In genomic region chr13:113979791-113980471, GRCh38 we compare ENCODE assay signal across 20 cellular contexts. TPM values are rescaled to one million over a fixed set of nuclear protein-coding genes. Genes with fewer than 3 reads are reported as not detected.
DNase-seq lines count a peak whose midpoint lies in the region; ATAC-seq, FAIRE-seq and TF ChIP-seq lines count a peak whose summit lies in the region.
"Had no signal": no experiment of that assay in that cellular context is flagged by ENCODE, and none has a peak within 500 bp of the region (broad histone marks: within the 10 kb centered on the region; RNA-seq: fewer than 3 reads in every experiment).

No MANE protein-coding gene starts in this region.

- no peak for DNase-seq in CD4-positive, CD25-positive, alpha-beta regulatory T cell
- DNase-seq in HFFc6 (no peak), H1 (ENCODE audit: low read depth in 1 of 2, low spot score in 2 of 2) (no peak), psoas muscle (peak; percentile 7 to 23), HAP-1 (ENCODE audit: low spot score in 2 of 2) (no peak), GOT3 (lab: John Stamatoyannopoulos, UW) (no peak)
- DNase-seq: activated CD4-positive, alpha-beta T cell treated with anti-CD3 and anti-CD28 coated beads, Interleukin-2, amount 50 U/mL, for 1 hour; activated T-cell treated with anti-CD3 and anti-CD28 coated beads, Interleukin-2, amount 50 U/mL, for 24 hours; Caco-2; effector CD4-positive, alpha-beta T cell; Karpas-422; mesendoderm; NCI-H2171; NCI-H748 treated with DMSO at 0.1 percent for 48 hours; PC-3 had no signal

- H3K79me1 ChIP-seq in H1 (ENCODE audit: low read depth, low read length), result no peaks in the 10 kb centered on the region

- no peaks in the 10 kb centered on the region for H3K27me3 Mint-ChIP-seq in CD4-positive, CD25-positive, alpha-beta regulatory T cell
- H3K27me3 Mint-ChIP-seq in HFFc6 (ENCODE audit: insufficient read depth), result peaks cover 10% of the 10 kb centered on the region
- H3K27me3 Mint-ChIP-seq: activated T-cell treated with anti-CD3 and anti-CD28 coated beads, Interleukin-2, amount 50 U/mL, for 24 hours had no signal

- no peak for FAIRE-seq in H1 (lab: Jason Lieb, UNC)
- FAIRE-seq: TTC549 had no signal

- H2AFZ ChIP-seq in H1 (ENCODE audit: low read length), result no peak overlapping the region

- H4K20me1 ChIP-seq in H1 (replicated peaks in 1 of 2; ENCODE audit: control insufficient read depth in 1 of 2, insufficient read depth in 2 of 2, low read length in 2 of 2), result peaks cover 0 to 7% of the 10 kb centered on the region in 2 experiments

- peak overlapping the region; percentile 14 to 85 (median 82) for H3K27ac Mint-ChIP-seq in CD4-positive, CD25-positive, alpha-beta regulatory T cell
- peak overlapping the region; percentile 3; the same call in 1 of the 2 replicates for H3K27ac Mint-ChIP-seq in HFFc6

- no peak overlapping the region for H2BK120ac ChIP-seq in H1 (replicated peaks; ENCODE audit: low read depth, low read length)

- no peak overlapping the region for H3K4me3 ChIP-seq in CD4-positive, CD25-positive, alpha-beta regulatory T cell (ENCODE audit: low read depth, low read length)
- H3K4me3 ChIP-seq in H1 (ENCODE audit: extremely low read depth in 1 of 4, insufficient read depth in 2 of 4, low read depth in 3 of 4, low read length in 4 of 4) (no peak overlapping the region), psoas muscle (no peak overlapping the region), HAP-1 (no peak overlapping the region)
- H3K4me3 ChIP-seq: cardiac muscle cell had no signal

- H4K8ac ChIP-seq in H1 (ENCODE audit: extremely low read depth, insufficient read depth, low read length), result no peak overlapping the region; the same call in 1 of the 2 replicates

- H3K4me3 Mint-ChIP-seq in CD4-positive, CD25-positive, alpha-beta regulatory T cell, result peak overlapping the region; percentile 30 to 61 (median 48)
- H3K4me3 Mint-ChIP-seq in HFFc6, result peak overlapping the region; percentile 37; the same call in 1 of the 2 replicates
- H3K4me3 Mint-ChIP-seq: activated T-cell treated with anti-CD3 and anti-CD28 coated beads, Interleukin-2, amount 50 U/mL, for 24 hours; neural crest cell had no signal

- no peak for TF ChIP-seq RAD21 in H1 (IDR thresholded peaks at IDR 0.05 in 1 of 2, conservative IDR thresholded peaks at IDR 0.05 in 1 of 2; ENCODE audit: low read depth in 2 of 2, low read length in 2 of 2)

- no peak overlapping the region for H3K27ac ChIP-seq in CD4-positive, CD25-positive, alpha-beta regulatory T cell (ENCODE audit: insufficient read depth, low read length, poor library complexity, severe bottlenecking)
- no peak overlapping the region for H3K27ac ChIP-seq in H1 (ENCODE audit: low read depth, low read length)
- H3K27ac ChIP-seq in psoas muscle, result no peak overlapping the region
- H3K27ac ChIP-seq: cardiac muscle cell had no signal

- no peak for TF ChIP-seq POLR2A in H1 (IDR thresholded peaks at IDR 0.05; ENCODE audit: control extremely low read depth in 1 of 2, low read depth in 2 of 2, low read length in 2 of 2)

- H3K36me3 Mint-ChIP-seq in CD4-positive, CD25-positive, alpha-beta regulatory T cell, result peaks cover 35% of the 10 kb centered on the region
- H3K36me3 Mint-ChIP-seq in HFFc6 (ENCODE audit: low read depth), result peaks cover 58% of the 10 kb centered on the region

- intact Hi-C loops in psoas muscle (cut with DNase I), result no loop called here

- TF ChIP-seq CTCF in HFFc6 (IDR thresholded peaks at IDR 0.05) (no peak), H1 (IDR thresholded peaks at IDR 0.05; ENCODE audit: control extremely low read depth in 1 of 3, insufficient read depth in 1 of 3, low read depth in 1 of 3, low read length in 3 of 3) (no peak), psoas muscle (IDR thresholded peaks at IDR 0.05) (no peak)

- no peaks in the 10 kb centered on the region for H3K4me1 ChIP-seq in CD4-positive, CD25-positive, alpha-beta regulatory T cell (ENCODE audit: control insufficient read depth, insufficient read depth, low read length, poor library complexity, severe bottlenecking)
- H3K4me1 ChIP-seq in H1 (replicated peaks in 1 of 4; ENCODE audit: control insufficient read depth in 3 of 4, insufficient read depth in 4 of 4, low read length in 3 of 4) (peaks cover 0 to 4% (median 0%) of the 10 kb centered on the region in 4 experiments; a peak in 2 of 7 replicates), psoas muscle (no peaks in the 10 kb centered on the region), HAP-1 (no peaks in the 10 kb centered on the region)

- no peak overlapping the region for H3K4me2 ChIP-seq in H1 (ENCODE audit: insufficient read depth in 1 of 2, low read depth in 2 of 2, low read length in 2 of 2)

- TF ChIP-seq EP300 in H1 (IDR thresholded peaks at IDR 0.05; ENCODE audit: borderline replicate concordance in 1 of 2, low read depth in 2 of 2, low read length in 2 of 2), result no peak

- H2BK20ac ChIP-seq in H1 (ENCODE audit: low read length), result no peak overlapping the region

- in situ Hi-C loops in HAP-1 (cut with MboI; ENCODE audit: low sequenced_read_pairs), result no loop called here

- H2AK5ac ChIP-seq in H1 (ENCODE audit: low read depth, low read length), result peak overlapping the region; percentile 7; the same call in 1 of the 2 replicates

- no peak overlapping the region for H3K14ac ChIP-seq in H1 (ENCODE audit: insufficient read length)

- H3K9me3 ChIP-seq in CD4-positive, CD25-positive, alpha-beta regulatory T cell (ENCODE audit: control insufficient read depth in 2 of 2, low read length in 2 of 2), result no peaks in the 10 kb centered on the region
- H3K9me3 ChIP-seq in H1 (ENCODE audit: insufficient read depth in 2 of 2, low read depth in 1 of 2, low read length in 1 of 2), result no peaks in the 10 kb centered on the region
- H3K9me3 ChIP-seq in psoas muscle, result no peaks in the 10 kb centered on the region
- no peaks in the 10 kb centered on the region for H3K9me3 ChIP-seq in HAP-1
- H3K9me3 ChIP-seq: Caco-2 had no signal

- no peak for ATAC-seq in CD4-positive, CD25-positive, alpha-beta regulatory T cell (ENCODE audit: low read depth in 2 of 2)
- ATAC-seq in psoas muscle (peak in 2 of 4 donors; percentile 6 to 11), GM18517 (IDR thresholded peaks at IDR 0.05; ENCODE audit: unreplicated experiment) (no peak)
- ATAC-seq: SK-N-SH treated with all-trans-retinoic acid at 6 μM for 48 hours had no signal

- 88% methylated on average over 19 of the region's 20 CpGs; no CpG with 5 or more reads in 1 of the 2 experiments for WGBS in H1 (ENCODE audit: extremely low coverage in 1 of 2, insufficient coverage in 1 of 2, insufficient read length in 1 of 2, insufficient replicate concordance in 2 of 2, low coverage in 1 of 2, low lambda C conversion rate in 2 of 2, missing lambda C conversion rate in 1 of 2), 2 experiments
- 92 to 93% (median 93%) methylated on average over 20 of the region's 20 CpGs for WGBS in psoas muscle, 3 donors

- H2BK5ac ChIP-seq in H1 (ENCODE audit: low read depth, low read length), result peak overlapping the region; percentile 44; the same call in 1 of the 2 replicates

- peaks cover 0 to 2% (median 1%) of the 10 kb centered on the region in 4 donors for H3K4me1 Mint-ChIP-seq in CD4-positive, CD25-positive, alpha-beta regulatory T cell
- peaks cover 19% of the 10 kb centered on the region for H3K4me1 Mint-ChIP-seq in HFFc6 (ENCODE audit: low read depth)
- H3K4me1 Mint-ChIP-seq: neural crest cell had no signal

- H3K9me3 Mint-ChIP-seq in CD4-positive, CD25-positive, alpha-beta regulatory T cell, result peaks cover 0 to 10% (median 0%) of the 10 kb centered on the region in 7 donors
- no peaks in the 10 kb centered on the region for H3K9me3 Mint-ChIP-seq in HFFc6
- H3K9me3 Mint-ChIP-seq: activated T-cell treated with anti-CD3 and anti-CD28 coated beads, Interleukin-2, amount 50 U/mL, for 24 hours; neural crest cell had no signal

- H2BK12ac ChIP-seq in H1 (ENCODE audit: low read depth, low read length), result peak overlapping the region; percentile 60; the same call in 1 of the 2 replicates

- peak overlapping the region; percentile 66 for H3K4ac ChIP-seq in H1 (replicated peaks; ENCODE audit: insufficient read length, low read depth, low read length)

- no peak overlapping the region for H3K18ac ChIP-seq in H1 (ENCODE audit: extremely low read depth, low read length)

- H2BK15ac ChIP-seq in H1 (ENCODE audit: low read length), result no peak overlapping the region

- no peak overlapping the region for H3K23ac ChIP-seq in H1 (ENCODE audit: insufficient read length)

- no peak overlapping the region for H3K56ac ChIP-seq in H1 (replicated peaks; ENCODE audit: insufficient read length, low read depth, low read length)

- H3K36me3 ChIP-seq in CD4-positive, CD25-positive, alpha-beta regulatory T cell (ENCODE audit: control insufficient read depth, insufficient read depth, low read length), result peaks cover 72% of the 10 kb centered on the region
- H3K36me3 ChIP-seq in H1 (ENCODE audit: control insufficient read depth in 2 of 4, insufficient read depth in 4 of 4, low read length in 3 of 4) (0 out of 8 replicates have a peak, but pooled peaks cover 0 to 3% (median 0%) of the 10 kb centered on the region in 4 experiments), psoas muscle (ENCODE audit: insufficient read depth in 1 of 2, low read depth in 1 of 2) (peaks cover 3 to 58% of the 10 kb centered on the region in 2 donors), HAP-1 (replicated peaks) (no peaks in the 10 kb centered on the region)

- H3K27me3 ChIP-seq in CD4-positive, CD25-positive, alpha-beta regulatory T cell (ENCODE audit: control insufficient read depth, insufficient read depth, low read length), result no peaks in the 10 kb centered on the region
- no peaks in the 10 kb centered on the region for H3K27me3 ChIP-seq in H1 (replicated peaks in 1 of 4; ENCODE audit: control insufficient read depth in 3 of 4, extremely low read depth in 1 of 4, insufficient read depth in 3 of 4, low read length in 3 of 4)
- H3K27me3 ChIP-seq in psoas muscle (ENCODE audit: insufficient read depth in 3 of 3, low read length in 2 of 3), result no peaks in the 10 kb centered on the region
- no peaks in the 10 kb centered on the region for H3K27me3 ChIP-seq in HAP-1 (ENCODE audit: low read depth)
- H3K27me3 ChIP-seq: cardiac muscle cell had no signal

- peaks cover 1% of the 10 kb centered on the region; the same call in 1 of the 2 replicates for H3K23me2 ChIP-seq in H1 (ENCODE audit: low read depth, low read length)

- no peak overlapping the region for H3K9ac ChIP-seq in H1 (replicated peaks in 1 of 4; ENCODE audit: extremely low read depth in 1 of 4, low read depth in 3 of 4, low read length in 3 of 4)

- no peaks in the 10 kb centered on the region for H3K79me2 ChIP-seq in H1 (ENCODE audit: control insufficient read depth in 1 of 2, insufficient read depth in 2 of 2, low read length in 2 of 2)

- POLR2A ChIA-PET in H1 (lab: Charles Lee; ENCODE audit: partially characterized antibody), result no interaction called here

- H4K91ac ChIP-seq in H1 (replicated peaks; ENCODE audit: insufficient read length, low read length), result no peak overlapping the region

- no peak overlapping the region for H4K5ac ChIP-seq in H1 (ENCODE audit: insufficient read length, low read depth, low read length)

- CTCF ChIA-PET in H1 (lab: Charles Lee; ENCODE audit: partially characterized antibody), result no interaction called here

RNA-seq across cellular contexts. Expression of gene C13orf46, which starts 6.1 kb away (rescaled TPM):
- total RNA-seq in CD4-positive, CD25-positive, alpha-beta regulatory T cell, result 21.2 TPM
- 1 to 10 TPM in 1 of 4 donors, under 1 TPM in 3; 0.16 to 1.6 (median 0.45) TPM for polyA plus RNA-seq in CD4-positive, CD25-positive, alpha-beta regulatory T cell
- total RNA-seq in HFFc6 (2021; fragmentation: NEBNext Ultra II Directional; extraction: Animal tissue kit (Norgen Biotek cat#: 25700)), result 1 to 10 TPM; 1.4 to 2.5 (median 2.0) TPM
- 0.21 and 0.28 TPM in 2 replicates for total RNA-seq in H1 (2021; fragmentation: NEBNext Ultra II Directional; extraction: Animal tissue kit (Norgen Biotek cat#: 25700))
- polyA plus RNA-seq in H1 (2011; rRNA removed), result 0.23 and 0.60 TPM in 2 replicates
- polyA plus RNA-seq in H1 (2011; cell fraction: cytosol; rRNA removed), result 0.21 TPM
- 1.2 TPM for polyA plus RNA-seq in H1 (2011; cell fraction: nucleus; rRNA removed)
- polyA plus RNA-seq in H1 (2012, experiment 1 of 2), result 0.09 to 0.21 TPM (median 0.11 TPM) in 3 of 4 replicates, not detected in the other
- polyA plus RNA-seq in H1 (2012, experiment 2 of 2), result 0.04 TPM
- polyA plus RNA-seq in H1 (2013, experiment 1 of 2), result 0.06 TPM
- 0.04 TPM for polyA plus RNA-seq in H1 (2013, experiment 2 of 2)
- 0.46 and 0.69 TPM in 2 replicates for polyA minus RNA-seq in H1 (2011; rRNA and poly(A)+ RNA removed)
- polyA minus RNA-seq in H1 (2011; cell fraction: cytosol; rRNA and poly(A)+ RNA removed), result 0.29 TPM
- 0.80 TPM for polyA minus RNA-seq in H1 (2011; cell fraction: nucleus; rRNA and poly(A)+ RNA removed)
- total RNA-seq in psoas muscle, result 1 to 10 TPM in 1 of 4 donors, under 1 TPM in 3; 0.24 to 2.5 (median 0.73) TPM
- under 1 TPM in 2 of 3 donors, not detected in 1; 0.14 to 0.53 TPM for polyA plus RNA-seq in psoas muscle
- total RNA-seq: Caco-2, cardiac muscle cell had no signal

Comparison
In these comparisons a context has a peak if more than half of its experiments do, and no peak if none do; other contexts are left out.
1. DNase-seq: peak in psoas muscle (2 of 2); none in CD4-positive, CD25-positive, alpha-beta regulatory T cell (0 of 3), HFFc6 (single experiment), H1 (0 of 2), HAP-1 (0 of 2) and GOT3 (single experiment).